In the genomic region with DNA sequence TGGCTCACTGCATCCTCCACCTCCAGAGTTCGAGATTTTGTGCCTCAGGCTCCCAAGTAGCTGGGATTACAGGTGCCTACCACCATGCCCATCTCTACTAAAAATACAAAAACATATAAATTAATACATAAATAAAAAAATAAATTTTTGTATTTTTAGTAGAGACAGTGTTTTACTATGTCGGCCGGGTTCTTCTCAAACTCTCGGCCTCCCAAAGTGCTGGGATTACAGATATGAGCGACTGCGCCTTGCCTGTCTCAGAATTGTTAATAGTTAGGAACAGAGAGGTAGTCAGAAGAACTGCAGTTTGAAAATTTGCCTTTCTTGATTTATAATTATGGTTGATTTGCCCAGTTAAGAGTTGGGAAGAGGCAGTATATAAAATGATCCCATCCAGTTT, we compare ENCODE assay signal across 1 cellular context.
TF ChIP-seq lines count a peak whose summit lies in the region.

No MANE protein-coding gene starts in this region.

TF ChIP-seq in HepG2, 621 proteins besides CTCF, POLR2A, EP300 and RAD21:
- TF ChIP-seq, protein P1, sequence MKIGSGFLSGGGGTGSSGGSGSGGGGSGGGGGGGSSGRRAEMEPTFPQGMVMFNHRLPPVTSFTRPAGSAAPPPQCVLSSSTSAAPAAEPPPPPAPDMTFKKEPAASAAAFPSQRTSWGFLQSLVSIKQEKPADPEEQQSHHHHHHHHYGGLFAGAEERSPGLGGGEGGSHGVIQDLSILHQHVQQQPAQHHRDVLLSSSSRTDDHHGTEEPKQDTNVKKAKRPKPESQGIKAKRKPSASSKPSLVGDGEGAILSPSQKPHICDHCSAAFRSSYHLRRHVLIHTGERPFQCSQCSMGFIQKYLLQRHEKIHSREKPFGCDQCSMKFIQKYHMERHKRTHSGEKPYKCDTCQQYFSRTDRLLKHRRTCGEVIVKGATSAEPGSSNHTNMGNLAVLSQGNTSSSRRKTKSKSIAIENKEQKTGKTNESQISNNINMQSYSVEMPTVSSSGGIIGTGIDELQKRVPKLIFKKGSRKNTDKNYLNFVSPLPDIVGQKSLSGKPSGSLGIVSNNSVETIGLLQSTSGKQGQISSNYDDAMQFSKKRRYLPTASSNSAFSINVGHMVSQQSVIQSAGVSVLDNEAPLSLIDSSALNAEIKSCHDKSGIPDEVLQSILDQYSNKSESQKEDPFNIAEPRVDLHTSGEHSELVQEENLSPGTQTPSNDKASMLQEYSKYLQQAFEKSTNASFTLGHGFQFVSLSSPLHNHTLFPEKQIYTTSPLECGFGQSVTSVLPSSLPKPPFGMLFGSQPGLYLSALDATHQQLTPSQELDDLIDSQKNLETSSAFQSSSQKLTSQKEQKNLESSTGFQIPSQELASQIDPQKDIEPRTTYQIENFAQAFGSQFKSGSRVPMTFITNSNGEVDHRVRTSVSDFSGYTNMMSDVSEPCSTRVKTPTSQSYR (CRISPR knock-in tag; IDR thresholded peaks at IDR 0.05; ENCODE audit: borderline replicate concordance): no peak
- TF ChIP-seq, protein P2, sequence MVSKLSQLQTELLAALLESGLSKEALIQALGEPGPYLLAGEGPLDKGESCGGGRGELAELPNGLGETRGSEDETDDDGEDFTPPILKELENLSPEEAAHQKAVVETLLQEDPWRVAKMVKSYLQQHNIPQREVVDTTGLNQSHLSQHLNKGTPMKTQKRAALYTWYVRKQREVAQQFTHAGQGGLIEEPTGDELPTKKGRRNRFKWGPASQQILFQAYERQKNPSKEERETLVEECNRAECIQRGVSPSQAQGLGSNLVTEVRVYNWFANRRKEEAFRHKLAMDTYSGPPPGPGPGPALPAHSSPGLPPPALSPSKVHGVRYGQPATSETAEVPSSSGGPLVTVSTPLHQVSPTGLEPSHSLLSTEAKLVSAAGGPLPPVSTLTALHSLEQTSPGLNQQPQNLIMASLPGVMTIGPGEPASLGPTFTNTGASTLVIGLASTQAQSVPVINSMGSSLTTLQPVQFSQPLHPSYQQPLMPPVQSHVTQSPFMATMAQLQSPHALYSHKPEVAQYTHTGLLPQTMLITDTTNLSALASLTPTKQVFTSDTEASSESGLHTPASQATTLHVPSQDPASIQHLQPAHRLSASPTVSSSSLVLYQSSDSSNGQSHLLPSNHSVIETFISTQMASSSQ (IDR thresholded peaks at IDR 0.05; ENCODE audit: low read depth): no peak
- TF ChIP-seq, protein P2 (CRISPR knock-in tag; IDR thresholded peaks at IDR 0.05; ENCODE audit: borderline replicate concordance): no peak
- no peak for TF ChIP-seq ZBTB1 (CRISPR knock-in tag; IDR thresholded peaks at IDR 0.05; ENCODE audit: borderline replicate concordance)
- TF ChIP-seq EEA1 (CRISPR knock-in tag; IDR thresholded peaks at IDR 0.05; ENCODE audit: borderline replicate concordance): no peak
